Comparison of ENCODE assay signal across 1 cellular context in the genomic region with DNA sequence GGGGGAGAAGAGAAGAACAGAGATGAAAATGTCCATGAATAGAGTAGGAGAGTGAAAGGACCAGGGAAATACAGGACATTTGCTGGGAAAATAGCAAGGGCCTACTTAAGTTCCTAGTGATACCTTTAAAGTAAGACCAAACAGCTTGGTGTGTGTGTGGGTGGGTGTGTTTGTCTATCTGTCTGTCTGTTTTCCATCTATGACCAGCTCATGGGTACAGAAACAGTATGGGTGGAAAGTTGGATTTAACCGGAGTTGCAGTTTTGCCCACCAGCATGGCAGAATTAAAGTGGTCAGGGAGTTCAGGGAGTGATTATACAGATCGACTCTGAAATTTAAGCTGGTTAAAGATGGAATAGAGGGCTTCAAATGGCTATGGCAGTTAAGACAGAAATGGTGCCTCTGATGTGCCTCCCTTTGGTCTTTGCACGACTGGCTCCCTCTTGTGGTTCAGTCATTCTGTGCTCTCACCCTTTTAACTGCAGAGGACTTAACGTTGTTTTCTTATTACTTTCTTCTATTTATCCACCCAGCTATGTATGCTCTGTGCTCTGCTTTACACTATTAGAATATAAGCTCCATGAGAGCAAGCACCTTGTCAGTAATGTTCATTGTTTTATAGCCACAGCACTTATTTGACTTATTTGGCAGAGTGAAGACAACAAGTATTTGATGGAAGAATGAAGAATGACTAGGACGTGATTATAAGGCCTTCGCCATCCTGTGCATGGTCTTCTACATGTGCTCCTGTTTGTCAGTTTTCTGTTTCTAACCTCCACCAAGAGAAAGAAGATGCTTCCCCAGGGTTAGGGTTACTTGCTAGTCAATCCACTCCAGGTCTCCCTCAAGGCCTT.
TF ChIP-seq lines count a peak whose summit lies in the region.

No MANE protein-coding gene starts in this region.

TF ChIP-seq in HCT116, 20 proteins besides CTCF, POLR2A, EP300 and RAD21 (continued from another document):
- TF ChIP-seq, protein P1, sequence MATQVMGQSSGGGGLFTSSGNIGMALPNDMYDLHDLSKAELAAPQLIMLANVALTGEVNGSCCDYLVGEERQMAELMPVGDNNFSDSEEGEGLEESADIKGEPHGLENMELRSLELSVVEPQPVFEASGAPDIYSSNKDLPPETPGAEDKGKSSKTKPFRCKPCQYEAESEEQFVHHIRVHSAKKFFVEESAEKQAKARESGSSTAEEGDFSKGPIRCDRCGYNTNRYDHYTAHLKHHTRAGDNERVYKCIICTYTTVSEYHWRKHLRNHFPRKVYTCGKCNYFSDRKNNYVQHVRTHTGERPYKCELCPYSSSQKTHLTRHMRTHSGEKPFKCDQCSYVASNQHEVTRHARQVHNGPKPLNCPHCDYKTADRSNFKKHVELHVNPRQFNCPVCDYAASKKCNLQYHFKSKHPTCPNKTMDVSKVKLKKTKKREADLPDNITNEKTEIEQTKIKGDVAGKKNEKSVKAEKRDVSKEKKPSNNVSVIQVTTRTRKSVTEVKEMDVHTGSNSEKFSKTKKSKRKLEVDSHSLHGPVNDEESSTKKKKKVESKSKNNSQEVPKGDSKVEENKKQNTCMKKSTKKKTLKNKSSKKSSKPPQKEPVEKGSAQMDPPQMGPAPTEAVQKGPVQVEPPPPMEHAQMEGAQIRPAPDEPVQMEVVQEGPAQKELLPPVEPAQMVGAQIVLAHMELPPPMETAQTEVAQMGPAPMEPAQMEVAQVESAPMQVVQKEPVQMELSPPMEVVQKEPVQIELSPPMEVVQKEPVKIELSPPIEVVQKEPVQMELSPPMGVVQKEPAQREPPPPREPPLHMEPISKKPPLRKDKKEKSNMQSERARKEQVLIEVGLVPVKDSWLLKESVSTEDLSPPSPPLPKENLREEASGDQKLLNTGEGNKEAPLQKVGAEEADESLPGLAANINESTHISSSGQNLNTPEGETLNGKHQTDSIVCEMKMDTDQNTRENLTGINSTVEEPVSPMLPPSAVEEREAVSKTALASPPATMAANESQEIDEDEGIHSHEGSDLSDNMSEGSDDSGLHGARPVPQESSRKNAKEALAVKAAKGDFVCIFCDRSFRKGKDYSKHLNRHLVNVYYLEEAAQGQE (IDR thresholded peaks at IDR 0.05; ENCODE audit: low read depth), result no peak
- TF ChIP-seq JUND (IDR thresholded peaks at IDR 0.05) (no peak), ELF1 (IDR thresholded peaks at IDR 0.05; ENCODE audit: borderline replicate concordance, low read depth) (no peak), EZH2 (IDR thresholded peaks at IDR 0.05) (no peak), SIN3A (IDR thresholded peaks at IDR 0.05; ENCODE audit: low read depth) (no peak), POLR2AphosphoS5 (IDR thresholded peaks at IDR 0.05; ENCODE audit: low read depth, low read length) (no peak), SP1 (IDR thresholded peaks at IDR 0.05; ENCODE audit: low read depth) (peak; percentile 14; the same call in 1 of the 2 replicates)
- TF ChIP-seq, protein P2, sequence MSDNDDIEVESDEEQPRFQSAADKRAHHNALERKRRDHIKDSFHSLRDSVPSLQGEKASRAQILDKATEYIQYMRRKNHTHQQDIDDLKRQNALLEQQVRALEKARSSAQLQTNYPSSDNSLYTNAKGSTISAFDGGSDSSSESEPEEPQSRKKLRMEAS (IDR thresholded peaks at IDR 0.05), result 0 out of 2 replicates have a peak, but pooled peaks have one; percentile 24
- TF ChIP-seq, protein P3, sequence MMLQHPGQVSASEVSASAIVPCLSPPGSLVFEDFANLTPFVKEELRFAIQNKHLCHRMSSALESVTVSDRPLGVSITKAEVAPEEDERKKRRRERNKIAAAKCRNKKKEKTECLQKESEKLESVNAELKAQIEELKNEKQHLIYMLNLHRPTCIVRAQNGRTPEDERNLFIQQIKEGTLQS (IDR thresholded peaks at IDR 0.05), result no peak
